Comparison of ENCODE assay signal across 18 cellular contexts in the genomic region with DNA sequence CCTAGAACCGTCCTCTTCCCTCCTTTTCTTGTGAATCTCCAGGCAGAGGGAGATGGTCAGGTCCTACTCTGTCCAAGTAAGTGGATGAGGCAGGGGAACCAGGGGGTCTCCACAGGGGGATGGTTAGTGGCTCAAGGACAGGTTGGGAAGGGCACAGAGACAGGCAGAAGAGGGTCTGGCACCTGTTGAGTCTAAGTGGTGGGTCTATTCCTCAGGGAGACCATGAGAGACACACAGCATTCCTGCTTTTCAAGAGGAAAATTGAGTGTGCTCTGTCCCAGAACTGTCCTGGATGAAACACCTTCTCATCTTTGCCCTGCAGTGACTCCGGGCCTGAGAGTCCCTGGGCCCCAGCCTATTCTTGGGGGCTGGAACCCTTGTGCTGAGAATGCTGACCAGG.
DNase-seq lines count a peak whose midpoint lies in the region; ATAC-seq and TF ChIP-seq lines count a peak whose summit lies in the region.
"Had no signal": no experiment of that assay in that cellular context is flagged by ENCODE, and none has a peak within 500 bp of the region (broad histone marks: within the 10 kb centered on the region; RNA-seq: fewer than 3 reads in every experiment).

No MANE protein-coding gene starts in this region.

- intact Hi-C loops in heart left ventricle (cut with DNase I) = no loop called here

- no peak overlapping the region for H3K27ac Mint-ChIP-seq in type B pancreatic cell
- no peak overlapping the region for H3K27ac Mint-ChIP-seq in activated naive CD8-positive, alpha-beta T cell treated with anti-CD3 and anti-CD28 coated beads for 36 hours
- H3K27ac Mint-ChIP-seq: B cell; CD4-positive, alpha-beta T cell; CD8-positive, alpha-beta T cell had no signal

- H3K27me3 ChIP-seq in right atrium auricular region (no peaks in the 10 kb centered on the region), heart left ventricle (no peaks in the 10 kb centered on the region)
- H3K27me3 ChIP-seq: BLaER1 treated with 17β-estradiol and CSF1 and Interleukin-3, amounts not matched to agents 10 nM and 100 nM had no signal

- H3K4me3 ChIP-seq in right atrium auricular region = no peak overlapping the region
- no peak overlapping the region for H3K4me3 ChIP-seq in heart left ventricle
- H3K4me3 ChIP-seq: A549; BLaER1 treated with 17β-estradiol and CSF1 and Interleukin-3, amounts not matched to agents 10 nM and 100 nM had no signal

- ATAC-seq in heart left ventricle = no peak
- ATAC-seq: A549; CD8-positive, alpha-beta T cell had no signal

- DNase-seq in right atrium auricular region (ENCODE audit: low spot score) (peak; percentile 11), heart left ventricle (no peak), islet precursor cell (peak; percentile 16), type B pancreatic cell (ENCODE audit: extremely low spot score, unreplicated experiment) (peak; percentile 25), ureter (ENCODE audit: low spot score) (no peak)
- DNase-seq in activated naive CD8-positive, alpha-beta T cell treated with anti-CD3 and anti-CD28 coated beads for 36 hours = no peak
- DNase-seq: AML-193; Caco-2; Calu3; CD4-positive, alpha-beta T cell; CD8-positive, alpha-beta T cell; DMS79 treated with DMSO at 0.1 percent for 48 hours; GF-D8 had no signal

- no peaks in the 10 kb centered on the region for H3K36me3 Mint-ChIP-seq in type B pancreatic cell
- no peaks in the 10 kb centered on the region for H3K36me3 Mint-ChIP-seq in activated naive CD8-positive, alpha-beta T cell treated with anti-CD3 and anti-CD28 coated beads for 36 hours
- H3K36me3 Mint-ChIP-seq: CD8-positive, alpha-beta T cell had no signal

- 62 to 70% (median 67%) methylated on average over 2 of the region's 2 CpGs for WGBS in heart left ventricle, 4 donors

- TF ChIP-seq POLR2A in heart left ventricle (IDR thresholded peaks at IDR 0.05) = no peak

- H3K27ac ChIP-seq in right atrium auricular region (no peak overlapping the region), heart left ventricle (no peak overlapping the region)
- H3K27ac ChIP-seq: 22Rv1; A549; BLaER1 treated with 17β-estradiol and CSF1 and Interleukin-3, amounts not matched to agents 10 nM and 100 nM; C4-2B had no signal

- no peaks in the 10 kb centered on the region for H3K36me3 ChIP-seq in right atrium auricular region
- H3K36me3 ChIP-seq in heart left ventricle = no peaks in the 10 kb centered on the region
- H3K36me3 ChIP-seq: BLaER1 treated with 17β-estradiol and CSF1 and Interleukin-3, amounts not matched to agents 10 nM and 100 nM had no signal

- H3K4me1 Mint-ChIP-seq in type B pancreatic cell (ENCODE audit: unreplicated experiment) = no peaks in the 10 kb centered on the region
- H3K4me1 Mint-ChIP-seq in activated naive CD8-positive, alpha-beta T cell treated with anti-CD3 and anti-CD28 coated beads for 36 hours = no peaks in the 10 kb centered on the region
- H3K4me1 Mint-ChIP-seq: B cell had no signal

- H3K9me3 ChIP-seq in right atrium auricular region (peaks cover 0 to 6% of the 10 kb centered on the region in 2 donors), heart left ventricle (peaks cover 0 to 17% (median 0%) of the 10 kb centered on the region in 12 donors)

- no peak for TF ChIP-seq CTCF in right atrium auricular region (IDR thresholded peaks at IDR 0.05)
- no peak for TF ChIP-seq CTCF in heart left ventricle (IDR thresholded peaks at IDR 0.05)
- no peak for TF ChIP-seq CTCF in type B pancreatic cell (conservative IDR thresholded peaks at IDR 0.05)

- H3K4me1 ChIP-seq in right atrium auricular region (no peaks in the 10 kb centered on the region), heart left ventricle (no peaks in the 10 kb centered on the region)
- H3K4me1 ChIP-seq: A549, Caco-2 had no signal

- no peaks in the 10 kb centered on the region for H3K27me3 Mint-ChIP-seq in type B pancreatic cell
- no peaks in the 10 kb centered on the region for H3K27me3 Mint-ChIP-seq in activated naive CD8-positive, alpha-beta T cell treated with anti-CD3 and anti-CD28 coated beads for 36 hours
- H3K27me3 Mint-ChIP-seq: B cell; CD4-positive, alpha-beta T cell had no signal

- H3K4me3 Mint-ChIP-seq in type B pancreatic cell = no peak overlapping the region
- H3K4me3 Mint-ChIP-seq in activated naive CD8-positive, alpha-beta T cell treated with anti-CD3 and anti-CD28 coated beads for 36 hours = no peak overlapping the region
- H3K4me3 Mint-ChIP-seq: B cell; CD4-positive, alpha-beta T cell; CD8-positive, alpha-beta T cell had no signal

- no peaks in the 10 kb centered on the region for H3K9me3 Mint-ChIP-seq in type B pancreatic cell
- peaks cover 10% of the 10 kb centered on the region for H3K9me3 Mint-ChIP-seq in activated naive CD8-positive, alpha-beta T cell treated with anti-CD3 and anti-CD28 coated beads for 36 hours

Comparison
In these comparisons a context has a peak if more than half of its experiments do, and no peak if none do; other contexts are left out.
1. DNase-seq: peak in right atrium auricular region (single experiment), islet precursor cell (single experiment) and type B pancreatic cell (single experiment); none in heart left ventricle (0 of 5), activated naive CD8-positive, alpha-beta T cell treated with anti-CD3 and anti-CD28 coated beads for 36 hours (single experiment) and ureter (single experiment).